ENCODE assay signal across 35 cellular contexts in genomic region chr11:5178046-5178837, GRCh38. TPM values are rescaled to one million over a fixed set of nuclear protein-coding genes. Genes with fewer than 3 reads are reported as not detected.
"Had no signal": no experiment of that assay in that cellular context is flagged by ENCODE, and none has a peak within 500 bp of the region (broad histone marks: within the 10 kb centered on the region; RNA-seq: fewer than 3 reads in every experiment).

No MANE protein-coding gene starts in this region.

- H3K9me3 ChIP-seq: colonic mucosa, esophagus squamous epithelium, lower lobe of right lung, stomach, thyroid gland, vagina had no signal

- H3K4me3 Mint-ChIP-seq: memory B cell; naive thymus-derived CD4-positive, alpha-beta T cell; nephron; neural progenitor cell; stimulated activated effector memory CD8-positive, alpha-beta T cell treated with anti-CD3 and anti-CD28 coated beads, Interleukin-12 subunit alpha, Interleukin-12 subunit beta, amount 100 ng/mL, for 72 hours had no signal

- H3K4me1 ChIP-seq: colonic mucosa, esophagus squamous epithelium, heart right ventricle, lower lobe of right lung, neural progenitor cell, parathyroid adenoma, stomach, thyroid gland, vagina had no signal

- H3K9me3 Mint-ChIP-seq: nephron; neural progenitor cell; stimulated activated effector memory CD8-positive, alpha-beta T cell treated with anti-CD3 and anti-CD28 coated beads, Interleukin-12 subunit alpha, Interleukin-12 subunit beta, amount 100 ng/mL, for 72 hours had no signal

- ATAC-seq: heart right ventricle; left ventricle myocardium superior; lower lobe of right lung; naive thymus-derived CD4-positive, alpha-beta T cell; sciatic nerve; stimulated activated effector memory CD8-positive, alpha-beta T cell treated with anti-CD3 and anti-CD28 coated beads, Interleukin-12 subunit alpha, Interleukin-12 subunit beta, amount 100 ng/mL, for 72 hours had no signal

- H3K27ac ChIP-seq: colonic mucosa, esophagus squamous epithelium, heart right ventricle, lower lobe of right lung, neural progenitor cell, parathyroid adenoma, stomach, thyroid gland, vagina had no signal

- DNase-seq: colonic mucosa; dermis blood vessel endothelial cell; effector memory CD4-positive, alpha-beta T cell; erythroblast; esophagus squamous epithelium; foreskin melanocyte; glutamatergic neuron; heart right ventricle; hippocampal formation; islet precursor cell; kidney glomerular epithelial cell; left ventricle myocardium superior; lower lobe of right lung; naive thymus-derived CD4-positive, alpha-beta T cell; stimulated activated CD4-positive, alpha-beta T cell treated with anti-CD3 and anti-CD28 coated beads, Interleukin-2, amount 100 ng/mL, for 24 hours; stimulated activated CD4-positive, alpha-beta T cell treated with anti-CD3 and anti-CD28 coated beads, Interleukin-4, amount 100 ng/mL, for 24 hours; stimulated activated naive CD4-positive, alpha-beta T cell treated with Interleukin-2 at 50 U/mL for 16 hours; stomach; thyroid gland; trophoblast cell had no signal

- H3K4me3 ChIP-seq: colonic mucosa, esophagus squamous epithelium, heart right ventricle, lower lobe of right lung, neural progenitor cell, stomach, thyroid gland, vagina had no signal

- H3K9ac ChIP-seq: neural progenitor cell, parathyroid adenoma had no signal

- H3K27ac Mint-ChIP-seq: memory B cell; naive thymus-derived CD4-positive, alpha-beta T cell; nephron; neural progenitor cell; progenitor cell of endocrine pancreas; stimulated activated effector memory CD8-positive, alpha-beta T cell treated with anti-CD3 and anti-CD28 coated beads, Interleukin-12 subunit alpha, Interleukin-12 subunit beta, amount 100 ng/mL, for 72 hours had no signal

- H3K36me3 ChIP-seq: colonic mucosa, esophagus squamous epithelium, heart right ventricle, lower lobe of right lung, neural progenitor cell, stomach, thyroid gland, vagina had no signal

- H3K27me3 ChIP-seq: colonic mucosa, esophagus squamous epithelium, neural progenitor cell, stomach, thyroid gland, vagina had no signal

- H2AFZ ChIP-seq: neural progenitor cell, parathyroid adenoma had no signal

- FAIRE-seq: endothelial cell of umbilical vein had no signal

- H3K36me3 Mint-ChIP-seq: memory B cell; naive thymus-derived CD4-positive, alpha-beta T cell; neural progenitor cell; stimulated activated effector memory CD8-positive, alpha-beta T cell treated with anti-CD3 and anti-CD28 coated beads, Interleukin-12 subunit alpha, Interleukin-12 subunit beta, amount 100 ng/mL, for 72 hours had no signal

- H3K27me3 Mint-ChIP-seq: progenitor cell of endocrine pancreas had no signal

- H3K4me2 ChIP-seq: neural progenitor cell had no signal

- H3K4me1 Mint-ChIP-seq: memory B cell; naive thymus-derived CD4-positive, alpha-beta T cell; nephron; neural progenitor cell; stimulated activated effector memory CD8-positive, alpha-beta T cell treated with anti-CD3 and anti-CD28 coated beads, Interleukin-12 subunit alpha, Interleukin-12 subunit beta, amount 100 ng/mL, for 72 hours had no signal

- H3K79me2 ChIP-seq: parathyroid adenoma had no signal

RNA-seq across cellular contexts. Expression of gene OR51V1, which starts 22.2 kb away (rescaled TPM):
- total RNA-seq: colonic mucosa; dermis blood vessel endothelial cell; endothelial cell of umbilical vein; esophagus squamous epithelium; heart right ventricle; left ventricle myocardium superior; lower lobe of right lung; mononuclear cell; naive thymus-derived CD4-positive, alpha-beta T cell; osteoblast; progenitor cell of endocrine pancreas; sciatic nerve; skeletal muscle tissue; stomach; subcutaneous adipose tissue; temporal lobe; thyroid gland; ureter; vagina had no signal
- polyA plus RNA-seq: endothelial cell of umbilical vein; heart right ventricle; naive thymus-derived CD4-positive, alpha-beta T cell; stomach had no signal

RNA-seq across cellular contexts. Expression of gene OR52A1, which starts 23.7 kb away (rescaled TPM):
- total RNA-seq: colonic mucosa; dermis blood vessel endothelial cell; endothelial cell of umbilical vein; esophagus squamous epithelium; heart right ventricle; left ventricle myocardium superior; lower lobe of right lung; mononuclear cell; naive thymus-derived CD4-positive, alpha-beta T cell; osteoblast; progenitor cell of endocrine pancreas; sciatic nerve; skeletal muscle tissue; stomach; subcutaneous adipose tissue; temporal lobe; thyroid gland; ureter; vagina had no signal
- polyA plus RNA-seq: endothelial cell of umbilical vein; heart right ventricle; naive thymus-derived CD4-positive, alpha-beta T cell; stomach had no signal

RNA-seq across cellular contexts. Expression of gene OR52A5, which starts 40.1 kb away (rescaled TPM):
- total RNA-seq: colonic mucosa; dermis blood vessel endothelial cell; endothelial cell of umbilical vein; esophagus squamous epithelium; heart right ventricle; left ventricle myocardium superior; lower lobe of right lung; mononuclear cell; naive thymus-derived CD4-positive, alpha-beta T cell; osteoblast; progenitor cell of endocrine pancreas; sciatic nerve; skeletal muscle tissue; subcutaneous adipose tissue; temporal lobe; thyroid gland; ureter; vagina had no signal
- polyA plus RNA-seq: endothelial cell of umbilical vein; heart right ventricle; naive thymus-derived CD4-positive, alpha-beta T cell; stomach had no signal

RNA-seq across cellular contexts. Expression of gene HBB, which starts 48.6 kb away (rescaled TPM):
- total RNA-seq: dermis blood vessel endothelial cell, endothelial cell of umbilical vein, osteoblast, progenitor cell of endocrine pancreas had no signal
- polyA plus RNA-seq: endothelial cell of umbilical vein had no signal

RNA-seq across cellular contexts. Expression of gene HBD, which starts 56.0 kb away (rescaled TPM):
- total RNA-seq: colonic mucosa; dermis blood vessel endothelial cell; endothelial cell of umbilical vein; esophagus squamous epithelium; left ventricle myocardium superior; lower lobe of right lung; naive thymus-derived CD4-positive, alpha-beta T cell; osteoblast; progenitor cell of endocrine pancreas; skeletal muscle tissue; temporal lobe; vagina had no signal
- polyA plus RNA-seq: endothelial cell of umbilical vein; heart right ventricle; naive thymus-derived CD4-positive, alpha-beta T cell had no signal
